ENCODE assay signal across 1 cellular context in the genomic region with DNA sequence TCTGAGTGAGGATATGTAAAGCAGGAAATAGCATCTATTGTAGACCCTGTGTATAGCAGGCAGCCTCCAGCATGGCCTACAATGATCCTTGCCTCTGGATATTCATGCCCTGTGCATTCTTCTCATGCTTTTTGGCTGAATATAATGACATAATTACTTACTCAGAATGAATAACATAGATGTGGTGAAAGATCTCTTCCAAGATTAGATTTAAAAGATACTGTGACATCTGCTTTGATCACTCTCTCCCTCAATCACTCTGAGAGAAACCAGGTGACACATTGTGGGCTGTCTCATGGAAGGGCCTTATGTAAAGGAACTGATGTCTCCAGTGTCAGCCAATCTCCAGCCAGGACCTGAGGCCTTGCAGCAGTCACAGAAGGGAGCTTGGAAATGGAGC.
TF ChIP-seq lines count a peak whose summit lies in the region.

No MANE protein-coding gene starts in this region.

TF ChIP-seq in IMR-90, 13 proteins besides CTCF, POLR2A, EP300 and RAD21:
- TF ChIP-seq, protein P1, sequence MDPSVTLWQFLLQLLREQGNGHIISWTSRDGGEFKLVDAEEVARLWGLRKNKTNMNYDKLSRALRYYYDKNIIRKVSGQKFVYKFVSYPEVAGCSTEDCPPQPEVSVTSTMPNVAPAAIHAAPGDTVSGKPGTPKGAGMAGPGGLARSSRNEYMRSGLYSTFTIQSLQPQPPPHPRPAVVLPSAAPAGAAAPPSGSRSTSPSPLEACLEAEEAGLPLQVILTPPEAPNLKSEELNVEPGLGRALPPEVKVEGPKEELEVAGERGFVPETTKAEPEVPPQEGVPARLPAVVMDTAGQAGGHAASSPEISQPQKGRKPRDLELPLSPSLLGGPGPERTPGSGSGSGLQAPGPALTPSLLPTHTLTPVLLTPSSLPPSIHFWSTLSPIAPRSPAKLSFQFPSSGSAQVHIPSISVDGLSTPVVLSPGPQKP (IDR thresholded peaks at IDR 0.05; ENCODE audit: borderline replicate concordance, low read depth, low read length), result no peak
- TF ChIP-seq RCOR1 (IDR thresholded peaks at IDR 0.05; ENCODE audit: insufficient replicate concordance, low read length) (no peak), RFX5 (IDR thresholded peaks at IDR 0.05; ENCODE audit: low read depth, low read length) (no peak), SMC3 (IDR thresholded peaks at IDR 0.05; ENCODE audit: low read depth, low read length) (no peak), BHLHE40 (IDR thresholded peaks at IDR 0.05; ENCODE audit: low read depth, low read length) (no peak), MAZ (IDR thresholded peaks at IDR 0.05; ENCODE audit: borderline replicate concordance, low read depth, low read length) (no peak), CHD1 (IDR thresholded peaks at IDR 0.05; ENCODE audit: low read depth, low read length) (no peak), USF2 (IDR thresholded peaks at IDR 0.05; ENCODE audit: low read depth, low read length) (no peak), MXI1 (IDR thresholded peaks at IDR 0.05; ENCODE audit: borderline replicate concordance, low read depth, low read length) (no peak), NFE2L2 (IDR thresholded peaks at IDR 0.05; ENCODE audit: low read depth, low read length) (no peak), MAFK (IDR thresholded peaks at IDR 0.05; ENCODE audit: low read depth, low read length) (no peak), CEBPB (IDR thresholded peaks at IDR 0.05; ENCODE audit: low read depth, low read length) (no peak), FOS (IDR thresholded peaks at IDR 0.05; ENCODE audit: low read depth, low read length) (no peak)
